In genomic region chr6:136923954-136924291, GRCh38 we compare ENCODE assay signal across 19 cellular contexts. TPM values are rescaled to one million over a fixed set of nuclear protein-coding genes. Genes with fewer than 3 reads are reported as not detected.
DNase-seq lines count a peak whose midpoint lies in the region; ATAC-seq and TF ChIP-seq lines count a peak whose summit lies in the region.
"Had no signal": no experiment of that assay in that cellular context is flagged by ENCODE, and none has a peak within 500 bp of the region (broad histone marks: within the 10 kb centered on the region; RNA-seq: fewer than 3 reads in every experiment).

No MANE protein-coding gene starts in this region.

- H3K4me3 Mint-ChIP-seq in CD4-positive, alpha-beta memory T cell: peak overlapping the region in 7 of 8 donors; percentile 54 to 69 (median 59)
- H3K4me3 Mint-ChIP-seq in GM23338 (peak overlapping the region; percentile 51), nephron progenitor cell (peak overlapping the region; percentile 56)
- peak overlapping the region; percentile 62 for H3K4me3 Mint-ChIP-seq in central memory CD8-positive, alpha-beta T cell

- H3K27me3 ChIP-seq in CD4-positive, alpha-beta memory T cell (ENCODE audit: insufficient read depth, low read length): peaks cover 36% of the 10 kb centered on the region
- peaks cover 75% of the 10 kb centered on the region for H3K27me3 ChIP-seq in GM23338 (ENCODE audit: insufficient read depth)

- POLR2A ChIA-PET in CD4-positive, alpha-beta memory T cell (lab: Charles Lee; ENCODE audit: partially characterized antibody): no interaction called here

- no peak for DNase-seq in CD4-positive, alpha-beta memory T cell
- DNase-seq in GM23338 (ENCODE audit: low spot score) (no peak), nephron progenitor cell (no peak), GOT3 (lab: John Stamatoyannopoulos, UW) (no peak), OCI-M1 (lab: John Stamatoyannopoulos, UW) (no peak), HUDEP-2 (lab: John Stamatoyannopoulos, UW; ENCODE audit: unreplicated experiment in 76 of 76) (no peak)
- no peak for DNase-seq in central memory CD8-positive, alpha-beta T cell (ENCODE audit: low spot score in 2 of 2)
- DNase-seq: effector CD8-positive, alpha-beta T cell; kidney glomerular epithelial cell; MG63; NCI-H2029; NCI-H510A; upper lobe of right lung had no signal

- H3K36me3 ChIP-seq in CD4-positive, alpha-beta memory T cell (ENCODE audit: insufficient read depth, low read length): no peaks in the 10 kb centered on the region
- no peaks in the 10 kb centered on the region for H3K36me3 ChIP-seq in GM23338 (ENCODE audit: insufficient read depth)
- H3K36me3 ChIP-seq: BLaER1, MG63, upper lobe of right lung had no signal

- no peaks in the 10 kb centered on the region for H3K79me2 ChIP-seq in GM23338 (replicated peaks; ENCODE audit: insufficient read depth)
- H3K79me2 ChIP-seq: hepatocyte, parathyroid adenoma had no signal

- no peaks in the 10 kb centered on the region for H3K9me3 ChIP-seq in CD4-positive, alpha-beta memory T cell (ENCODE audit: control insufficient read depth in 1 of 2, low read length in 2 of 2)
- H3K9me3 ChIP-seq: MG63, upper lobe of right lung had no signal

- peaks cover 33 to 34% of the 10 kb centered on the region in 2 donors for H3K27me3 Mint-ChIP-seq in CD4-positive, alpha-beta memory T cell
- H3K27me3 Mint-ChIP-seq in GM23338 (ENCODE audit: insufficient read depth, low read depth, poor library complexity): peaks cover 49% of the 10 kb centered on the region
- H3K27me3 Mint-ChIP-seq in central memory CD8-positive, alpha-beta T cell: peaks cover 67% of the 10 kb centered on the region
- H3K27me3 Mint-ChIP-seq in nephron progenitor cell (ENCODE audit: low read depth, poor library complexity): peaks cover 66% of the 10 kb centered on the region

- peaks cover 12 to 34% (median 29%) of the 10 kb centered on the region in 4 donors for H3K4me1 Mint-ChIP-seq in CD4-positive, alpha-beta memory T cell
- H3K4me1 Mint-ChIP-seq in GM23338: peaks cover 10% of the 10 kb centered on the region
- H3K4me1 Mint-ChIP-seq in central memory CD8-positive, alpha-beta T cell: peaks cover 32% of the 10 kb centered on the region
- H3K4me1 Mint-ChIP-seq in nephron progenitor cell: peaks cover 19% of the 10 kb centered on the region

- CTCF ChIA-PET in CD4-positive, alpha-beta memory T cell (lab: Charles Lee; ENCODE audit: partially characterized antibody): no interaction called here

- H4K20me1 ChIP-seq in GM23338 (replicated peaks; ENCODE audit: insufficient read depth): no peaks in the 10 kb centered on the region

- peaks cover 39% of the 10 kb centered on the region for H3K4me1 ChIP-seq in CD4-positive, alpha-beta memory T cell (ENCODE audit: insufficient read depth, low read length)
- peaks cover 13% of the 10 kb centered on the region for H3K4me1 ChIP-seq in GM23338 (ENCODE audit: insufficient read depth)

- H3F3A ChIP-seq in GM23338 (replicated peaks; ENCODE audit: low read depth): peaks cover 11% of the 10 kb centered on the region

- no peaks in the 10 kb centered on the region for H3K36me3 Mint-ChIP-seq in CD4-positive, alpha-beta memory T cell
- H3K36me3 Mint-ChIP-seq in GM23338 (ENCODE audit: low read depth) (no peaks in the 10 kb centered on the region), nephron progenitor cell (ENCODE audit: low read depth) (no peaks in the 10 kb centered on the region)
- H3K36me3 Mint-ChIP-seq in central memory CD8-positive, alpha-beta T cell (ENCODE audit: insufficient read depth): peaks cover 3% of the 10 kb centered on the region

- ATAC-seq in GM23338 (no peak), GM21381 (IDR thresholded peaks at IDR 0.05; ENCODE audit: unreplicated experiment) (no peak)
- no peak for ATAC-seq in central memory CD8-positive, alpha-beta T cell (replicated peaks; ENCODE audit: extremely low read depth, poor library complexity, severe bottlenecking)
- ATAC-seq: upper lobe of right lung had no signal

- peaks cover 0 to 4% (median 0%) of the 10 kb centered on the region in 8 donors for H3K9me3 Mint-ChIP-seq in CD4-positive, alpha-beta memory T cell
- H3K9me3 Mint-ChIP-seq in GM23338 (no peaks in the 10 kb centered on the region), nephron progenitor cell (no peaks in the 10 kb centered on the region)
- H3K9me3 Mint-ChIP-seq in central memory CD8-positive, alpha-beta T cell: no peaks in the 10 kb centered on the region
- H3K9me3 Mint-ChIP-seq: activated naive CD4-positive, alpha-beta T cell treated with anti-CD3 and anti-CD28 coated beads, Interleukin-2, amount 50 U/mL, for 72 hours had no signal

- intact Hi-C loops in CD4-positive, alpha-beta memory T cell (cut with micrococcal nuclease): loop anchor here (1.0 to 10.0 kb wide), 2 partner anchors 280 to 319 kb away; no protein-coding TSS in a partner anchor

- no peak overlapping the region for H3K27ac ChIP-seq in CD4-positive, alpha-beta memory T cell (ENCODE audit: low read depth, low read length)
- no peak overlapping the region for H3K27ac ChIP-seq in GM23338 (ENCODE audit: low read depth)
- H3K27ac ChIP-seq: BLaER1, hepatocyte, parathyroid adenoma, skin epidermis, upper lobe of right lung had no signal

- TF ChIP-seq CTCF in GM23338 (conservative IDR thresholded peaks at IDR 0.05; ENCODE audit: low read depth in 2 of 2) (no peak), nephron progenitor cell (IDR thresholded peaks at IDR 0.05) (no peak)

- H3K4me2 ChIP-seq in GM23338: peak overlapping the region; percentile 89; the same call in 1 of the 2 replicates
- H3K4me2 ChIP-seq: BLaER1, hepatocyte had no signal

- H3K9me2 ChIP-seq in GM23338 (ENCODE audit: insufficient read depth): peaks cover 5% of the 10 kb centered on the region; the same call in 1 of the 2 replicates

- H3K27ac Mint-ChIP-seq in CD4-positive, alpha-beta memory T cell: no peak overlapping the region
- no peak overlapping the region for H3K27ac Mint-ChIP-seq in GM23338
- H3K27ac Mint-ChIP-seq in central memory CD8-positive, alpha-beta T cell (ENCODE audit: low read depth): no peak overlapping the region
- no peak overlapping the region for H3K27ac Mint-ChIP-seq in nephron progenitor cell
- H3K27ac Mint-ChIP-seq: activated naive CD4-positive, alpha-beta T cell treated with anti-CD3 and anti-CD28 coated beads, Interleukin-2, amount 50 U/mL, for 72 hours had no signal

- peak overlapping the region; percentile 91; the same call in 1 of the 2 replicates for H2AFZ ChIP-seq in GM23338
- H2AFZ ChIP-seq: hepatocyte, parathyroid adenoma had no signal

- no peak overlapping the region for H3K4me3 ChIP-seq in CD4-positive, alpha-beta memory T cell (ENCODE audit: low read length in 2 of 2)
- H3K4me3 ChIP-seq in GM23338: peak overlapping the region; percentile 68; the same call in 1 of the 2 replicates
- H3K4me3 ChIP-seq: BLaER1, hepatocyte, MG63, upper lobe of right lung had no signal

TF ChIP-seq in GM23338, 12 proteins besides CTCF, POLR2A, EP300 and RAD21 (continues in another document):
- TF ChIP-seq EZH2 (IDR thresholded peaks at IDR 0.05; ENCODE audit: low read depth, unreplicated experiment) (no peak), REST (IDR thresholded peaks at IDR 0.05; ENCODE audit: unreplicated experiment) (no peak), ZNF331 (CRISPR knock-in tag; IDR thresholded peaks at IDR 0.05; ENCODE audit: low read depth) (no peak)

RNA-seq across cellular contexts. Expression of gene SLC35D3, which starts 1.8 kb away (rescaled TPM):
- total RNA-seq in CD4-positive, alpha-beta memory T cell: not detected
- not detected for polyA plus RNA-seq in CD4-positive, alpha-beta memory T cell
- 0.59 and 1.5 TPM in 2 replicates for total RNA-seq in GM23338 (2014; rRNA removed; shearing (Covaris generic))
- 1.0 and 1.6 TPM in 2 replicates for polyA plus RNA-seq in GM23338 (2016; fragmentation: Nextera tagmentation; extraction: Ambion mirVana)
- total RNA-seq: activated naive CD4-positive, alpha-beta T cell treated with anti-CD3 and anti-CD28 coated beads, Interleukin-2, amount 50 U/mL, for 72 hours; hepatocyte; upper lobe of right lung had no signal
